Comparison of ENCODE assay signal across 8 cellular contexts in the genomic region with DNA sequence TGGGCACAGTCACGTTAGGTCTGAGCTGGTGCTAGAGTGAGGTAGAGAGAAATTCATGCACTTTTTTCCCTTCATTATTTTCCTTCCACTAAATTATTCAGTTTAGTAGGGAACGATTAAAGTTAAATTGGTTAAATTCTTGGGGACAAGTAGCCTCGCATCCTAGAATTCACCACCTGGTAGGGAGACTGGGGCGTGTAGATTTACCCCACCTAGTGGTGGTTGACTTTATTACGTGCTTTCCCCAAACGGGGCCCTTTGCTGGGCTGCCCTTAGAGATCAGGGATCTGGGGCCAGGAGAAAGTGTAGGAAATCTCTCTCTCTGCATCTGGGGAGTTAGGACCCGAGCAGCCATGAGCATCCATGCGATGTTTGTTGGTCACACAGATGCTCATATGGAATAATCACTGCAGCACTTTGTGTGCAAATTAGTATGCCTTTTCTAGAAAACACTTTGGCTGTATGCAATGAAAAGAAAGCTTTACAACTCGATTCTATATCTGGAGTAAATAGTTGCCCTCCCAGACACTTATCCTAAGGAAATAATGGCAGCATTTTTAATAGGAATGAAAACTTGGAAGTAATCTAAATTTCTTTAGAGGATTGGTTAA.
DNase-seq lines count a peak whose midpoint lies in the region; ATAC-seq and TF ChIP-seq lines count a peak whose summit lies in the region.

No MANE protein-coding gene starts in this region.

- H3K4me3 ChIP-seq in HL-60 (replicated peaks; ENCODE audit: insufficient read depth, low read length): no peak overlapping the region
- H3K4me3 ChIP-seq in foreskin fibroblast (ENCODE audit: low read depth in 1 of 2, low read length in 2 of 2): no peak overlapping the region

- no peak for DNase-seq in Right ventricle myocardium superior
- no peak for DNase-seq in left ventricle myocardium superior
- peak in 1 of 2 experiments; percentile 42 for DNase-seq in HL-60 (ENCODE audit: low read depth in 1 of 2, low spot score in 1 of 2)
- DNase-seq in SW480 (ENCODE audit: low spot score): peak; percentile 41
- DNase-seq in foreskin fibroblast: peak; percentile 13 to 44
- peak; percentile 14 to 21 for DNase-seq in stimulated activated CD4-positive, alpha-beta T cell treated with anti-CD3 and anti-CD28 coated beads, Interleukin-2, amount 100 ng/mL, for 48 hours

- peak; percentile 47 for TF ChIP-seq CTCF in HL-60 (IDR thresholded peaks at IDR 0.05; ENCODE audit: insufficient read depth, low read length)
- peak; percentile 63 for TF ChIP-seq CTCF in foreskin fibroblast (IDR thresholded peaks at IDR 0.05; ENCODE audit: low read depth, low read length)

- no peak overlapping the region for H3K27ac ChIP-seq in HL-60 (replicated peaks)

- intact Hi-C loops in Right ventricle myocardium superior (cut with DNase I) (no loop called here), left ventricle myocardium superior (cut with micrococcal nuclease) (no loop called here)

- no peaks in the 10 kb centered on the region for H3K27me3 ChIP-seq in HL-60 (ENCODE audit: insufficient read depth, poor library complexity, severe bottlenecking)

- ATAC-seq in Right ventricle myocardium superior (ENCODE audit: poor library complexity) (peak; percentile 59), left ventricle myocardium superior (no peak), GM18858 (IDR thresholded peaks at IDR 0.05; ENCODE audit: unreplicated experiment) (no peak), HG02763 (IDR thresholded peaks at IDR 0.05; ENCODE audit: unreplicated experiment) (no peak)

Comparison
In these comparisons a context has a peak if more than half of its experiments do, and no peak if none do; other contexts are left out.
1. DNase-seq: peak in SW480 (single experiment), foreskin fibroblast (2 of 2) and stimulated activated CD4-positive, alpha-beta T cell treated with anti-CD3 and anti-CD28 coated beads, Interleukin-2, amount 100 ng/mL, for 48 hours (2 of 2); none in Right ventricle myocardium superior (single experiment) and left ventricle myocardium superior (single experiment).